Comparison of ENCODE assay signal across 6 cellular contexts in genomic region chr19:461664-462551, GRCh38. TPM values are rescaled to one million over a fixed set of nuclear protein-coding genes. Genes with fewer than 3 reads are reported as not detected.
DNase-seq lines count a peak whose midpoint lies in the region; ATAC-seq and TF ChIP-seq lines count a peak whose summit lies in the region.

No MANE protein-coding gene starts in this region.

- peak; percentile 36 for ATAC-seq in stimulated activated effector memory CD8-positive, alpha-beta T cell treated with anti-CD3 and anti-CD28 coated beads, Interleukin-12 subunit alpha, Interleukin-12 subunit beta, amount 100 ng/mL, for 72 hours

- intact Hi-C loops in activated naive CD4-positive, alpha-beta T cell treated with anti-CD3 and anti-CD28 coated beads for 36 hours (cut with micrococcal nuclease): no loop called here
- intact Hi-C loops in CD14-positive monocyte (cut with micrococcal nuclease): no loop called here

- no peaks in the 10 kb centered on the region for H3K36me3 Mint-ChIP-seq in activated naive CD4-positive, alpha-beta T cell treated with anti-CD3 and anti-CD28 coated beads for 36 hours (ENCODE audit: low read depth)
- H3K36me3 Mint-ChIP-seq in stimulated activated effector memory CD8-positive, alpha-beta T cell treated with anti-CD3 and anti-CD28 coated beads, Interleukin-12 subunit alpha, Interleukin-12 subunit beta, amount 100 ng/mL, for 72 hours: no peaks in the 10 kb centered on the region
- H3K36me3 Mint-ChIP-seq in CD14-positive monocyte: no peaks in the 10 kb centered on the region

- H3K27ac Mint-ChIP-seq in activated naive CD4-positive, alpha-beta T cell treated with anti-CD3 and anti-CD28 coated beads for 36 hours: no peak overlapping the region
- H3K27ac Mint-ChIP-seq in stimulated activated effector memory CD8-positive, alpha-beta T cell treated with anti-CD3 and anti-CD28 coated beads, Interleukin-12 subunit alpha, Interleukin-12 subunit beta, amount 100 ng/mL, for 72 hours: no peak overlapping the region
- no peak overlapping the region for H3K27ac Mint-ChIP-seq in CD14-positive monocyte

- peak overlapping the region; percentile 23 for H3K4me3 ChIP-seq in fibroblast of villous mesenchyme (ENCODE audit: low read depth, low read length)

- H3K27me3 Mint-ChIP-seq in activated naive CD4-positive, alpha-beta T cell treated with anti-CD3 and anti-CD28 coated beads for 36 hours (ENCODE audit: low read depth): peaks cover 18% of the 10 kb centered on the region
- peaks cover 28 to 54% (median 32%) of the 10 kb centered on the region in 3 donors for H3K27me3 Mint-ChIP-seq in CD14-positive monocyte (ENCODE audit: low read depth in 3 of 3)

- CTCF ChIA-PET in activated naive CD4-positive, alpha-beta T cell treated with anti-CD3 and anti-CD28 coated beads for 36 hours (lab: Charles Lee): interaction anchor here (1.2 kb wide), 1 partner anchor 49 kb away, joined by 5 read pairs; no protein-coding TSS in a partner anchor

- TF ChIP-seq CTCF in fibroblast of villous mesenchyme (IDR thresholded peaks at IDR 0.05; ENCODE audit: insufficient read depth, low read depth, low read length) (no peak), CD14-positive monocyte (IDR thresholded peaks at IDR 0.05) (no peak)

- peak; percentile 17 for DNase-seq in activated naive CD4-positive, alpha-beta T cell treated with anti-CD3 and anti-CD28 coated beads for 36 hours
- DNase-seq in activated naive CD4-positive, alpha-beta T cell (lab: John Stamatoyannopoulos, UW): no peak
- DNase-seq in fibroblast of villous mesenchyme (ENCODE audit: low read depth) (no peak), hepatic stellate cell (ENCODE audit: low spot score) (no peak), CD14-positive monocyte (ENCODE audit: low spot score) (no peak)
- no peak for DNase-seq in stimulated activated effector memory CD8-positive, alpha-beta T cell treated with anti-CD3 and anti-CD28 coated beads, Interleukin-12 subunit alpha, Interleukin-12 subunit beta, amount 100 ng/mL, for 72 hours (ENCODE audit: low spot score in 2 of 2)

- peaks cover 9% of the 10 kb centered on the region for H3K4me1 Mint-ChIP-seq in activated naive CD4-positive, alpha-beta T cell treated with anti-CD3 and anti-CD28 coated beads for 36 hours (ENCODE audit: low read depth)
- H3K4me1 Mint-ChIP-seq in stimulated activated effector memory CD8-positive, alpha-beta T cell treated with anti-CD3 and anti-CD28 coated beads, Interleukin-12 subunit alpha, Interleukin-12 subunit beta, amount 100 ng/mL, for 72 hours: peaks cover 5% of the 10 kb centered on the region
- H3K4me1 Mint-ChIP-seq in CD14-positive monocyte: peaks cover 2% of the 10 kb centered on the region

- H3K9me3 Mint-ChIP-seq in activated naive CD4-positive, alpha-beta T cell treated with anti-CD3 and anti-CD28 coated beads for 36 hours: no peaks in the 10 kb centered on the region
- peaks cover 3% of the 10 kb centered on the region for H3K9me3 Mint-ChIP-seq in stimulated activated effector memory CD8-positive, alpha-beta T cell treated with anti-CD3 and anti-CD28 coated beads, Interleukin-12 subunit alpha, Interleukin-12 subunit beta, amount 100 ng/mL, for 72 hours
- peaks cover 12 to 24% (median 17%) of the 10 kb centered on the region in 7 donors for H3K9me3 Mint-ChIP-seq in CD14-positive monocyte

- peak overlapping the region; percentile 41 for H3K4me3 Mint-ChIP-seq in activated naive CD4-positive, alpha-beta T cell treated with anti-CD3 and anti-CD28 coated beads for 36 hours
- peak overlapping the region; percentile 58 for H3K4me3 Mint-ChIP-seq in stimulated activated effector memory CD8-positive, alpha-beta T cell treated with anti-CD3 and anti-CD28 coated beads, Interleukin-12 subunit alpha, Interleukin-12 subunit beta, amount 100 ng/mL, for 72 hours
- peak overlapping the region in 1 of 2 donors; percentile 82 for H3K4me3 Mint-ChIP-seq in CD14-positive monocyte

RNA-seq across cellular contexts. Expression of gene SHC2, which starts 1.1 kb away (rescaled TPM):
- total RNA-seq in activated naive CD4-positive, alpha-beta T cell treated with anti-CD3 and anti-CD28 coated beads for 36 hours: not detected
- total RNA-seq in fibroblast of villous mesenchyme: 0.32 and 0.43 TPM in 2 replicates
- polyA plus RNA-seq in CD14-positive monocyte: not detected

RNA-seq across cellular contexts. Expression of gene MADCAM1, which starts 34.4 kb away (rescaled TPM):
- under 1 TPM; 0.24 to 0.37 TPM for total RNA-seq in activated naive CD4-positive, alpha-beta T cell treated with anti-CD3 and anti-CD28 coated beads for 36 hours
- under 0.01 TPM in 2 replicates for total RNA-seq in fibroblast of villous mesenchyme
- not detected for polyA plus RNA-seq in CD14-positive monocyte

RNA-seq across cellular contexts. Expression of gene TPGS1, which starts 45.4 kb away (rescaled TPM):
- total RNA-seq in activated naive CD4-positive, alpha-beta T cell treated with anti-CD3 and anti-CD28 coated beads for 36 hours: 1 to 10 TPM; 4.2 to 5.1 TPM
- total RNA-seq in fibroblast of villous mesenchyme: 16.8 and 29.3 TPM in 2 replicates
- polyA plus RNA-seq in CD14-positive monocyte: 10 to 100 TPM; 14.2 to 48.1 TPM

RNA-seq across cellular contexts. Expression of gene C2CD4C, which starts 53.0 kb away (rescaled TPM):
- under 1 TPM; 0.10 to 0.12 TPM for total RNA-seq in activated naive CD4-positive, alpha-beta T cell treated with anti-CD3 and anti-CD28 coated beads for 36 hours
- not detected in 2 replicates for total RNA-seq in fibroblast of villous mesenchyme
- not detected for polyA plus RNA-seq in CD14-positive monocyte
